1 cellular context compared by ENCODE assay signal in the genomic region with DNA sequence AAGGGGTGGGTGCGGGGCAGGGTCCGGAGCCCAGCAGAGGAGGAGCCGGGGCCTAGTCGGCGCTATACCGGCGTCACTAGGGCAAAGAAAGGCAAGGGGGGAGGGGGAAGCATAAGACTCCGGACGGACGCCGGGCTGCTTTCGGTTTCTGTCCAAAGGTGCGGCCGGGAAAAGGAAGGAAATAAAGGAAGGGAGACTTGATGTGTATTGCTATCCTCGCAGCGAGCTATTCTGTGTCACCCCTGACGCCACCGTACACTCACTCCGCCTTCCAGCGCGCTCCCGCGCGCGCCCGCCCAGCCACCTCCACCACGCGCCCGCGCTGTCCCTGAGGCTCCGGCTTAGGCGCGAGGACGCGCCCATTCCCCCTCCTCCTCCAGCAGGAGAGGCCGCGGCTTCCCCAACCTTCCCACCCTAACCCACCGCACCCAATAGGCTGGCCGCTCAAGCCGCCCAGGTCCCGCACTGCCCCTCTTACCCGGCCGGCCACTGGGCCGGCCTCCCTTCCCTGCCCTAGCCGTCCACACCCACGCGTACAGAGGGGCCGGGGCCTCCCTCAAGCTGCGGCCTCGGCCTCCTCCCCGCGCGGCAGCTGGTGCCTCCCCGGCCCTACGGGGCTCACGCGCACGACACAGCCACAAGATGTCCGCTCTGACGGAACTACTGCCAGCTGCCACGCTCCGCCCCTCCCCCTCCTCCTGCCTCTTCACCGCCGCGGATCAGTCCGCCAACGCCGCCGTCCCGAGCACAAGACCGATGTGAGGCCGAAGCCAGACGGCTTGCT.
TF ChIP-seq lines count a peak whose summit lies in the region.

A gene (minus strand): TSS at position 662 of the 784 bp plus-strand sequence. CDS start 1,043 bp downstream, outside the sequence.

TF ChIP-seq in K562, 482 proteins besides CTCF, POLR2A, EP300 and RAD21 (continued from another document and continues in another):
- TF ChIP-seq, protein P1, sequence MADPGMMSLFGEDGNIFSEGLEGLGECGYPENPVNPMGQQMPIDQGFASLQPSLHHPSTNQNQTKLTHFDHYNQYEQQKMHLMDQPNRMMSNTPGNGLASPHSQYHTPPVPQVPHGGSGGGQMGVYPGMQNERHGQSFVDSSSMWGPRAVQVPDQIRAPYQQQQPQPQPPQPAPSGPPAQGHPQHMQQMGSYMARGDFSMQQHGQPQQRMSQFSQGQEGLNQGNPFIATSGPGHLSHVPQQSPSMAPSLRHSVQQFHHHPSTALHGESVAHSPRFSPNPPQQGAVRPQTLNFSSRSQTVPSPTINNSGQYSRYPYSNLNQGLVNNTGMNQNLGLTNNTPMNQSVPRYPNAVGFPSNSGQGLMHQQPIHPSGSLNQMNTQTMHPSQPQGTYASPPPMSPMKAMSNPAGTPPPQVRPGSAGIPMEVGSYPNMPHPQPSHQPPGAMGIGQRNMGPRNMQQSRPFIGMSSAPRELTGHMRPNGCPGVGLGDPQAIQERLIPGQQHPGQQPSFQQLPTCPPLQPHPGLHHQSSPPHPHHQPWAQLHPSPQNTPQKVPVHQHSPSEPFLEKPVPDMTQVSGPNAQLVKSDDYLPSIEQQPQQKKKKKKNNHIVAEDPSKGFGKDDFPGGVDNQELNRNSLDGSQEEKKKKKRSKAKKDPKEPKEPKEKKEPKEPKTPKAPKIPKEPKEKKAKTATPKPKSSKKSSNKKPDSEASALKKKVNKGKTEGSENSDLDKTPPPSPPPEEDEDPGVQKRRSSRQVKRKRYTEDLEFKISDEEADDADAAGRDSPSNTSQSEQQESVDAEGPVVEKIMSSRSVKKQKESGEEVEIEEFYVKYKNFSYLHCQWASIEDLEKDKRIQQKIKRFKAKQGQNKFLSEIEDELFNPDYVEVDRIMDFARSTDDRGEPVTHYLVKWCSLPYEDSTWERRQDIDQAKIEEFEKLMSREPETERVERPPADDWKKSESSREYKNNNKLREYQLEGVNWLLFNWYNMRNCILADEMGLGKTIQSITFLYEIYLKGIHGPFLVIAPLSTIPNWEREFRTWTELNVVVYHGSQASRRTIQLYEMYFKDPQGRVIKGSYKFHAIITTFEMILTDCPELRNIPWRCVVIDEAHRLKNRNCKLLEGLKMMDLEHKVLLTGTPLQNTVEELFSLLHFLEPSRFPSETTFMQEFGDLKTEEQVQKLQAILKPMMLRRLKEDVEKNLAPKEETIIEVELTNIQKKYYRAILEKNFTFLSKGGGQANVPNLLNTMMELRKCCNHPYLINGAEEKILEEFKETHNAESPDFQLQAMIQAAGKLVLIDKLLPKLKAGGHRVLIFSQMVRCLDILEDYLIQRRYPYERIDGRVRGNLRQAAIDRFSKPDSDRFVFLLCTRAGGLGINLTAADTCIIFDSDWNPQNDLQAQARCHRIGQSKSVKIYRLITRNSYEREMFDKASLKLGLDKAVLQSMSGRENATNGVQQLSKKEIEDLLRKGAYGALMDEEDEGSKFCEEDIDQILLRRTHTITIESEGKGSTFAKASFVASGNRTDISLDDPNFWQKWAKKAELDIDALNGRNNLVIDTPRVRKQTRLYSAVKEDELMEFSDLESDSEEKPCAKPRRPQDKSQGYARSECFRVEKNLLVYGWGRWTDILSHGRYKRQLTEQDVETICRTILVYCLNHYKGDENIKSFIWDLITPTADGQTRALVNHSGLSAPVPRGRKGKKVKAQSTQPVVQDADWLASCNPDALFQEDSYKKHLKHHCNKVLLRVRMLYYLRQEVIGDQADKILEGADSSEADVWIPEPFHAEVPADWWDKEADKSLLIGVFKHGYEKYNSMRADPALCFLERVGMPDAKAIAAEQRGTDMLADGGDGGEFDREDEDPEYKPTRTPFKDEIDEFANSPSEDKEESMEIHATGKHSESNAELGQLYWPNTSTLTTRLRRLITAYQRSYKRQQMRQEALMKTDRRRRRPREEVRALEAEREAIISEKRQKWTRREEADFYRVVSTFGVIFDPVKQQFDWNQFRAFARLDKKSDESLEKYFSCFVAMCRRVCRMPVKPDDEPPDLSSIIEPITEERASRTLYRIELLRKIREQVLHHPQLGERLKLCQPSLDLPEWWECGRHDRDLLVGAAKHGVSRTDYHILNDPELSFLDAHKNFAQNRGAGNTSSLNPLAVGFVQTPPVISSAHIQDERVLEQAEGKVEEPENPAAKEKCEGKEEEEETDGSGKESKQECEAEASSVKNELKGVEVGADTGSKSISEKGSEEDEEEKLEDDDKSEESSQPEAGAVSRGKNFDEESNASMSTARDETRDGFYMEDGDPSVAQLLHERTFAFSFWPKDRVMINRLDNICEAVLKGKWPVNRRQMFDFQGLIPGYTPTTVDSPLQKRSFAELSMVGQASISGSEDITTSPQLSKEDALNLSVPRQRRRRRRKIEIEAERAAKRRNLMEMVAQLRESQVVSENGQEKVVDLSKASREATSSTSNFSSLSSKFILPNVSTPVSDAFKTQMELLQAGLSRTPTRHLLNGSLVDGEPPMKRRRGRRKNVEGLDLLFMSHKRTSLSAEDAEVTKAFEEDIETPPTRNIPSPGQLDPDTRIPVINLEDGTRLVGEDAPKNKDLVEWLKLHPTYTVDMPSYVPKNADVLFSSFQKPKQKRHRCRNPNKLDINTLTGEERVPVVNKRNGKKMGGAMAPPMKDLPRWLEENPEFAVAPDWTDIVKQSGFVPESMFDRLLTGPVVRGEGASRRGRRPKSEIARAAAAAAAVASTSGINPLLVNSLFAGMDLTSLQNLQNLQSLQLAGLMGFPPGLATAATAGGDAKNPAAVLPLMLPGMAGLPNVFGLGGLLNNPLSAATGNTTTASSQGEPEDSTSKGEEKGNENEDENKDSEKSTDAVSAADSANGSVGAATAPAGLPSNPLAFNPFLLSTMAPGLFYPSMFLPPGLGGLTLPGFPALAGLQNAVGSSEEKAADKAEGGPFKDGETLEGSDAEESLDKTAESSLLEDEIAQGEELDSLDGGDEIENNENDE (IDR thresholded peaks at IDR 0.05; ENCODE audit: low read depth, low read length) = no peak
- TF ChIP-seq, protein P2, sequence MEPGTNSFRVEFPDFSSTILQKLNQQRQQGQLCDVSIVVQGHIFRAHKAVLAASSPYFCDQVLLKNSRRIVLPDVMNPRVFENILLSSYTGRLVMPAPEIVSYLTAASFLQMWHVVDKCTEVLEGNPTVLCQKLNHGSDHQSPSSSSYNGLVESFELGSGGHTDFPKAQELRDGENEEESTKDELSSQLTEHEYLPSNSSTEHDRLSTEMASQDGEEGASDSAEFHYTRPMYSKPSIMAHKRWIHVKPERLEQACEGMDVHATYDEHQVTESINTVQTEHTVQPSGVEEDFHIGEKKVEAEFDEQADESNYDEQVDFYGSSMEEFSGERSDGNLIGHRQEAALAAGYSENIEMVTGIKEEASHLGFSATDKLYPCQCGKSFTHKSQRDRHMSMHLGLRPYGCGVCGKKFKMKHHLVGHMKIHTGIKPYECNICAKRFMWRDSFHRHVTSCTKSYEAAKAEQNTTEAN (CRISPR knock-in tag; IDR thresholded peaks at IDR 0.05) = peak; percentile 85
- 0 out of 2 replicates have a peak, but pooled peaks have one; percentile 50 for TF ChIP-seq ZEB2 (IDR thresholded peaks at IDR 0.05)
- TF ChIP-seq TOE1 (IDR thresholded peaks at IDR 0.05; ENCODE audit: borderline replicate concordance) = peak; percentile 85
- peak; percentile 93; the same call in 1 of the 2 replicates for TF ChIP-seq TOE1 (CRISPR knock-in tag; IDR thresholded peaks at IDR 0.05; ENCODE audit: borderline replicate concordance, low read depth)
- no peak for TF ChIP-seq POLR2H (tag; IDR thresholded peaks at IDR 0.05; ENCODE audit: low read depth)
- TF ChIP-seq, protein P3, sequence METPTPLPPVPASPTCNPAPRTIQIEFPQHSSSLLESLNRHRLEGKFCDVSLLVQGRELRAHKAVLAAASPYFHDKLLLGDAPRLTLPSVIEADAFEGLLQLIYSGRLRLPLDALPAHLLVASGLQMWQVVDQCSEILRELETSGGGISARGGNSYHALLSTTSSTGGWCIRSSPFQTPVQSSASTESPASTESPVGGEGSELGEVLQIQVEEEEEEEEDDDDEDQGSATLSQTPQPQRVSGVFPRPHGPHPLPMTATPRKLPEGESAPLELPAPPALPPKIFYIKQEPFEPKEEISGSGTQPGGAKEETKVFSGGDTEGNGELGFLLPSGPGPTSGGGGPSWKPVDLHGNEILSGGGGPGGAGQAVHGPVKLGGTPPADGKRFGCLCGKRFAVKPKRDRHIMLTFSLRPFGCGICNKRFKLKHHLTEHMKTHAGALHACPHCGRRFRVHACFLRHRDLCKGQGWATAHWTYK (CRISPR knock-in tag; IDR thresholded peaks at IDR 0.05) = no peak
- TF ChIP-seq ELF1 (tag; IDR thresholded peaks at IDR 0.05) = no peak
- no peak for TF ChIP-seq CBFA2T2 (conservative IDR thresholded peaks at IDR 0.05)
- TF ChIP-seq CAMTA2 (CRISPR knock-in tag; conservative IDR thresholded peaks at IDR 0.05) = peak; percentile 76; the same call in 1 of the 2 replicates
- TF ChIP-seq BCL6 (CRISPR knock-in tag; IDR thresholded peaks at IDR 0.05) = no peak
- TF ChIP-seq BRCA1 (IDR thresholded peaks at IDR 0.05) = no peak
- TF ChIP-seq BRCA1 (CRISPR knock-in tag; IDR thresholded peaks at IDR 0.05) = no peak
- TF ChIP-seq ARNT (IDR thresholded peaks at IDR 0.05) = peak; percentile 78 to 80; a peak in 2 of 4 replicates
- peak; percentile 90 for TF ChIP-seq EGR1 (conservative IDR thresholded peaks at IDR 0.05)
- TF ChIP-seq ZFP1 (CRISPR knock-in tag; IDR thresholded peaks at IDR 0.05) = no peak
- TF ChIP-seq, protein P4, sequence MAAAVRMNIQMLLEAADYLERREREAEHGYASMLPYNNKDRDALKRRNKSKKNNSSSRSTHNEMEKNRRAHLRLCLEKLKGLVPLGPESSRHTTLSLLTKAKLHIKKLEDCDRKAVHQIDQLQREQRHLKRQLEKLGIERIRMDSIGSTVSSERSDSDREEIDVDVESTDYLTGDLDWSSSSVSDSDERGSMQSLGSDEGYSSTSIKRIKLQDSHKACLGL (CRISPR knock-in tag; IDR thresholded peaks at IDR 0.05; ENCODE audit: borderline replicate concordance, poor library complexity, severe bottlenecking) = no peak
- TF ChIP-seq ZNF23 (CRISPR knock-in tag; IDR thresholded peaks at IDR 0.05) = no peak
- TF ChIP-seq, protein P5, sequence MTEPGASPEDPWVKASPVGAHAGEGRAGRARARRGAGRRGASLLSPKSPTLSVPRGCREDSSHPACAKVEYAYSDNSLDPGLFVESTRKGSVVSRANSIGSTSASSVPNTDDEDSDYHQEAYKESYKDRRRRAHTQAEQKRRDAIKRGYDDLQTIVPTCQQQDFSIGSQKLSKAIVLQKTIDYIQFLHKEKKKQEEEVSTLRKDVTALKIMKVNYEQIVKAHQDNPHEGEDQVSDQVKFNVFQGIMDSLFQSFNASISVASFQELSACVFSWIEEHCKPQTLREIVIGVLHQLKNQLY (CRISPR knock-in tag; conservative IDR thresholded peaks at IDR 0.05) = no peak
- TF ChIP-seq MCM5 (IDR thresholded peaks at IDR 0.05; ENCODE audit: low read depth) = no peak
- peak; percentile 81; the same call in 1 of the 2 replicates for TF ChIP-seq ZBTB1 (CRISPR knock-in tag; IDR thresholded peaks at IDR 0.05; ENCODE audit: borderline replicate concordance, low read depth)
- TF ChIP-seq, protein P6, sequence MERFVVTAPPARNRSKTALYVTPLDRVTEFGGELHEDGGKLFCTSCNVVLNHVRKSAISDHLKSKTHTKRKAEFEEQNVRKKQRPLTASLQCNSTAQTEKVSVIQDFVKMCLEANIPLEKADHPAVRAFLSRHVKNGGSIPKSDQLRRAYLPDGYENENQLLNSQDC (CRISPR knock-in tag; IDR thresholded peaks at IDR 0.05) = 0 out of 2 replicates have a peak, but pooled peaks have one; percentile 7
- TF ChIP-seq ZNF384 (IDR thresholded peaks at IDR 0.05; ENCODE audit: low read depth, low read length) = peak; percentile 48
- TF ChIP-seq ZNF764 (CRISPR knock-in tag; IDR thresholded peaks at IDR 0.05; ENCODE audit: low read depth) = 0 out of 2 replicates have a peak, but pooled peaks have one; percentile 25
- peak; percentile 85 for TF ChIP-seq BRD4 (IDR thresholded peaks at IDR 0.05)
- no peak for TF ChIP-seq NR2F6 (CRISPR knock-in tag; IDR thresholded peaks at IDR 0.05)
- TF ChIP-seq, protein P7, sequence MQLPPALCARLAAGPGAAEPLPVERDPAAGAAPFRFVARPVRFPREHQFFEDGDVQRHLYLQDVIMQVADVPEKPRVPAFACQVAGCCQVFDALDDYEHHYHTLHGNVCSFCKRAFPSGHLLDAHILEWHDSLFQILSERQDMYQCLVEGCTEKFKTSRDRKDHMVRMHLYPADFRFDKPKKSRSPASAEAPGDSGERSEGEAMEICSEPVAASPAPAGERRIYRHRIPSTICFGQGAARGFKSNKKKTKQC (CRISPR knock-in tag; IDR thresholded peaks at IDR 0.05) = peak; percentile 45; the same call in 1 of the 2 replicates
- TF ChIP-seq TAL1 (IDR thresholded peaks at IDR 0.05) = no peak; the same call in 1 of the 2 replicates
- TF ChIP-seq NRF1 (conservative IDR thresholded peaks at IDR 0.05 in 1 of 2, IDR thresholded peaks at IDR 0.05 in 1 of 2) = peak; percentile 58 to 60
- no peak for TF ChIP-seq IFI16 (CRISPR knock-in tag; IDR thresholded peaks at IDR 0.05)
- TF ChIP-seq RFX7 (CRISPR knock-in tag; IDR thresholded peaks at IDR 0.05) = no peak
- no peak for TF ChIP-seq ZNF445 (CRISPR knock-in tag; IDR thresholded peaks at IDR 0.05; ENCODE audit: low read depth)
- TF ChIP-seq OTX1 (CRISPR knock-in tag; IDR thresholded peaks at IDR 0.05) = peak; percentile 32; the same call in 1 of the 2 replicates
- TF ChIP-seq, protein P8, sequence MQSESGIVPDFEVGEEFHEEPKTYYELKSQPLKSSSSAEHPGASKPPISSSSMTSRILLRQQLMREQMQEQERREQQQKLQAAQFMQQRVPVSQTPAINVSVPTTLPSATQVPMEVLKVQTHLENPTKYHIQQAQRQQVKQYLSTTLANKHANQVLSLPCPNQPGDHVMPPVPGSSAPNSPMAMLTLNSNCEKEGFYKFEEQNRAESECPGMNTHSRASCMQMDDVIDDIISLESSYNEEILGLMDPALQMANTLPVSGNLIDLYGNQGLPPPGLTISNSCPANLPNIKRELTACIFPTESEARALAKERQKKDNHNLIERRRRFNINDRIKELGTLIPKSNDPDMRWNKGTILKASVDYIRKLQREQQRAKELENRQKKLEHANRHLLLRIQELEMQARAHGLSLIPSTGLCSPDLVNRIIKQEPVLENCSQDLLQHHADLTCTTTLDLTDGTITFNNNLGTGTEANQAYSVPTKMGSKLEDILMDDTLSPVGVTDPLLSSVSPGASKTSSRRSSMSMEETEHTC (IDR thresholded peaks at IDR 0.05) = no peak; the same call in 1 of the 2 replicates
- TF ChIP-seq DACH1 (IDR thresholded peaks at IDR 0.05; ENCODE audit: partially characterized antibody) = peak; percentile 78
- TF ChIP-seq HOXB6 (CRISPR knock-in tag; IDR thresholded peaks at IDR 0.05; ENCODE audit: borderline replicate concordance) = no peak
- TF ChIP-seq ZNF431 (CRISPR knock-in tag; IDR thresholded peaks at IDR 0.05) = peak; percentile 40; the same call in 1 of the 2 replicates
- TF ChIP-seq HSF4 (CRISPR knock-in tag; IDR thresholded peaks at IDR 0.05; ENCODE audit: borderline replicate concordance) = no peak
- TF ChIP-seq ZNF274 (IDR thresholded peaks at IDR 0.05; ENCODE audit: borderline replicate concordance, low read depth, low read length) = no peak
- TF ChIP-seq NCOR1 (IDR thresholded peaks at IDR 0.05) = peak; percentile 73; the same call in 1 of the 2 replicates
- TF ChIP-seq KHSRP (IDR thresholded peaks at IDR 0.05) = 0 out of 2 replicates have a peak, but pooled peaks have one; percentile 15
- TF ChIP-seq SRSF1 (IDR thresholded peaks at IDR 0.05; ENCODE audit: low read depth, low read length) = no peak
- TF ChIP-seq ILF3 (IDR thresholded peaks at IDR 0.05; ENCODE audit: borderline replicate concordance) = no peak
- TF ChIP-seq ZNF583 (CRISPR knock-in tag; IDR thresholded peaks at IDR 0.05) = 0 out of 2 replicates have a peak, but pooled peaks have one; percentile 8
- peak; percentile 39; the same call in 1 of the 2 replicates for TF ChIP-seq PHB (CRISPR knock-in tag; IDR thresholded peaks at IDR 0.05)
